2 cellular contexts compared by ENCODE assay signal in genomic region chr10:119207713-119208552, GRCh38.
A peak's percentile ranks its signal among the peaks of the same experiment; 100 is the strongest.
TF ChIP-seq lines count a peak whose summit lies in the region.

No MANE protein-coding gene starts in this region.

TF ChIP-seq in SK-N-SH, 30 proteins besides CTCF, POLR2A, EP300 and RAD21:
- TF ChIP-seq TCF12 (IDR thresholded peaks at IDR 0.05) (no peak), USF2 (IDR thresholded peaks at IDR 0.05; ENCODE audit: borderline replicate concordance, low read depth, low read length) (no peak), EZH2phosphoT487 (IDR thresholded peaks at IDR 0.05; ENCODE audit: borderline replicate concordance, low read depth) (no peak), POLR2AphosphoS5 (IDR thresholded peaks at IDR 0.05; ENCODE audit: low read depth, low read length) (no peak), MXI1 (IDR thresholded peaks at IDR 0.05; ENCODE audit: low read depth, low read length) (peak; percentile 53), SIN3A (IDR thresholded peaks at IDR 0.05; ENCODE audit: borderline replicate concordance, low read depth, low read length) (peak; percentile 12; the same call in 1 of the 2 replicates), RCOR1 (IDR thresholded peaks at IDR 0.05; ENCODE audit: low read length) (no peak), NRF1 (IDR thresholded peaks at IDR 0.05; ENCODE audit: low read depth, low read length) (peak; percentile 47; the same call in 1 of the 2 replicates), CHD2 (IDR thresholded peaks at IDR 0.05; ENCODE audit: low read length, partially characterized antibody) (no peak), TAF1 (IDR thresholded peaks at IDR 0.05; ENCODE audit: borderline replicate concordance, low read depth, low read length) (no peak), GABPA (IDR thresholded peaks at IDR 0.05; ENCODE audit: low read depth) (no peak)
TF ChIP-seq in SK-N-SH: peak in this region for 3.

TF ChIP-seq in K562, 482 proteins besides CTCF, POLR2A, EP300 and RAD21:
- TF ChIP-seq, protein P1, sequence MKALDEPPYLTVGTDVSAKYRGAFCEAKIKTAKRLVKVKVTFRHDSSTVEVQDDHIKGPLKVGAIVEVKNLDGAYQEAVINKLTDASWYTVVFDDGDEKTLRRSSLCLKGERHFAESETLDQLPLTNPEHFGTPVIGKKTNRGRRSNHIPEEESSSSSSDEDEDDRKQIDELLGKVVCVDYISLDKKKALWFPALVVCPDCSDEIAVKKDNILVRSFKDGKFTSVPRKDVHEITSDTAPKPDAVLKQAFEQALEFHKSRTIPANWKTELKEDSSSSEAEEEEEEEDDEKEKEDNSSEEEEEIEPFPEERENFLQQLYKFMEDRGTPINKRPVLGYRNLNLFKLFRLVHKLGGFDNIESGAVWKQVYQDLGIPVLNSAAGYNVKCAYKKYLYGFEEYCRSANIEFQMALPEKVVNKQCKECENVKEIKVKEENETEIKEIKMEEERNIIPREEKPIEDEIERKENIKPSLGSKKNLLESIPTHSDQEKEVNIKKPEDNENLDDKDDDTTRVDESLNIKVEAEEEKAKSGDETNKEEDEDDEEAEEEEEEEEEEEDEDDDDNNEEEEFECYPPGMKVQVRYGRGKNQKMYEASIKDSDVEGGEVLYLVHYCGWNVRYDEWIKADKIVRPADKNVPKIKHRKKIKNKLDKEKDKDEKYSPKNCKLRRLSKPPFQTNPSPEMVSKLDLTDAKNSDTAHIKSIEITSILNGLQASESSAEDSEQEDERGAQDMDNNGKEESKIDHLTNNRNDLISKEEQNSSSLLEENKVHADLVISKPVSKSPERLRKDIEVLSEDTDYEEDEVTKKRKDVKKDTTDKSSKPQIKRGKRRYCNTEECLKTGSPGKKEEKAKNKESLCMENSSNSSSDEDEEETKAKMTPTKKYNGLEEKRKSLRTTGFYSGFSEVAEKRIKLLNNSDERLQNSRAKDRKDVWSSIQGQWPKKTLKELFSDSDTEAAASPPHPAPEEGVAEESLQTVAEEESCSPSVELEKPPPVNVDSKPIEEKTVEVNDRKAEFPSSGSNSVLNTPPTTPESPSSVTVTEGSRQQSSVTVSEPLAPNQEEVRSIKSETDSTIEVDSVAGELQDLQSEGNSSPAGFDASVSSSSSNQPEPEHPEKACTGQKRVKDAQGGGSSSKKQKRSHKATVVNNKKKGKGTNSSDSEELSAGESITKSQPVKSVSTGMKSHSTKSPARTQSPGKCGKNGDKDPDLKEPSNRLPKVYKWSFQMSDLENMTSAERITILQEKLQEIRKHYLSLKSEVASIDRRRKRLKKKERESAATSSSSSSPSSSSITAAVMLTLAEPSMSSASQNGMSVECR (CRISPR knock-in tag; IDR thresholded peaks at IDR 0.05) = 0 out of 2 replicates have a peak, but pooled peaks have one; percentile 44
- TF ChIP-seq ZNF395 (CRISPR knock-in tag; IDR thresholded peaks at IDR 0.05) (peak; percentile 66; the same call in 1 of the 2 replicates), HNRNPK (IDR thresholded peaks at IDR 0.05; ENCODE audit: low read depth, low read length, poor library complexity, severe bottlenecking) (peak; percentile 87), CHD2 (IDR thresholded peaks at IDR 0.05; ENCODE audit: low read depth, low read length) (no peak), NRF1 (conservative IDR thresholded peaks at IDR 0.05 in 1 of 2, IDR thresholded peaks at IDR 0.05 in 1 of 2) (peak; percentile 61 to 63), PCBP1 (IDR thresholded peaks at IDR 0.05; ENCODE audit: low read depth, low read length, poor library complexity, severe bottlenecking) (peak; percentile 69), ZNF134 (CRISPR knock-in tag; conservative IDR thresholded peaks at IDR 0.05) (no peak), HDGF (IDR thresholded peaks at IDR 0.05) (no peak)
- TF ChIP-seq, protein P2, sequence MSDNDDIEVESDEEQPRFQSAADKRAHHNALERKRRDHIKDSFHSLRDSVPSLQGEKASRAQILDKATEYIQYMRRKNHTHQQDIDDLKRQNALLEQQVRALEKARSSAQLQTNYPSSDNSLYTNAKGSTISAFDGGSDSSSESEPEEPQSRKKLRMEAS (CRISPR knock-in tag; IDR thresholded peaks at IDR 0.05) = peak; percentile 17; the same call in 1 of the 2 replicates
